ENCODE assay signal across 20 cellular contexts in the genomic region with DNA sequence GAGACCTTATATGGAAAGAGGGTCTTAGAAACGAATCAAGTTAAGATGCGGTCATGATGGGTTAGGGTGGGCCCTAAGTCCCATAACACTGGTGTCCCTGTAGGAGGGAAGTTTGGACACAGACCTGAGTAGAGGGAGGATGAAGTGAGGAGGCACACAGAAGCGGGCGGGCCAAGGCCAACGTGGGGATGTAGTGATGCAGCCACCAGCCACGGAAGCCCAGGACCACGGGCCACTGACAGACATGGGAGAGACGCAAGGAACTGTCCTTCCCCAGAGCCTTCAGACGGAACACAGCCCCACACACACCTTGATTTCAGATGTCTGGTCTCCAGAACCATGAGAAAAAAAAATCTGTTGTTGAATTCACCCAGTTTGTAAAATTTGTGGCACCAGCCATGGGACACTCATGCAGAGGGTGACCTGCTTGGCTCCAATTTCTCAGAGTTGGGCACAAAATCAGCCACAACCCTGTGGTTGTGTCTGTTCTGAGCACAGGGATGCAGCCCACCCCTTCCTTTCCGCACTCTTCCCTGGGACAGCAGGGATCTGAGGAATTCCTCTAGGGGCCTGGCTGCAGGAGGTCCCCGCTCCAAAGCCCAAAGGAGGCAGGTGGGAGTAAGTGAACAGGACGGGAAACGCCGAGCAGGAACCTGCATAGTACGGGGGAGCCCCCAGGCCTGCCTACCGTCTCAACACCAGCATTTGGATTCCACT.
"Had no signal": no experiment of that assay in that cellular context is flagged by ENCODE, and none has a peak within 500 bp of the region (broad histone marks: within the 10 kb centered on the region; RNA-seq: fewer than 3 reads in every experiment).

No MANE protein-coding gene starts in this region.

- H3K4me3 ChIP-seq: gastrocnemius medialis, heart left ventricle, mucosa of descending colon, tibial nerve, vagina had no signal

- ATAC-seq: esophagus mucosa, gastrocnemius medialis, heart left ventricle, left ventricle myocardium superior, natural killer cell had no signal

- H3K27ac Mint-ChIP-seq: activated CD4-positive, alpha-beta memory T cell treated with anti-CD3 and anti-CD28 coated beads, Interleukin-2, amount 10 ng/mL, durations not matched to agents 7 days and 5 days; activated naive CD4-positive, alpha-beta T cell treated with anti-CD3 and anti-CD28 coated beads for 36 hours; memory B cell; natural killer cell had no signal

- H3K4me1 ChIP-seq: gastrocnemius medialis, heart left ventricle, tibial nerve had no signal

- H3K36me3 ChIP-seq: gastrocnemius medialis, heart left ventricle, tibial nerve, vagina had no signal

- H3K27ac ChIP-seq: gastrocnemius medialis, heart left ventricle, parathyroid adenoma, vagina had no signal

- H3K79me2 ChIP-seq: parathyroid adenoma had no signal

- H3K9me3 Mint-ChIP-seq: activated CD4-positive, alpha-beta memory T cell treated with anti-CD3 and anti-CD28 coated beads, Interleukin-2, amount 10 ng/mL, durations not matched to agents 7 days and 5 days; immature natural killer cell; natural killer cell had no signal

- H3K36me3 Mint-ChIP-seq: brain, immature natural killer cell, natural killer cell had no signal

- H3K4me3 Mint-ChIP-seq: activated CD4-positive, alpha-beta memory T cell treated with anti-CD3 and anti-CD28 coated beads, Interleukin-2, amount 10 ng/mL, durations not matched to agents 7 days and 5 days; activated naive CD4-positive, alpha-beta T cell treated with anti-CD3 and anti-CD28 coated beads for 36 hours; activated T-cell treated with anti-CD3 and anti-CD28 coated beads, Interleukin-2, amount 50 U/mL, for 4 hours; brain; immature natural killer cell; memory B cell; natural killer cell had no signal

- FAIRE-seq: colon had no signal

- H3K27me3 ChIP-seq: gastrocnemius medialis, vagina had no signal

- H3K9me3 ChIP-seq: gastrocnemius medialis, mucosa of descending colon, vagina had no signal

- H3K9ac ChIP-seq: parathyroid adenoma had no signal

- H2AFZ ChIP-seq: parathyroid adenoma had no signal

- DNase-seq: activated CD4-positive, alpha-beta memory T cell treated with anti-CD3 and anti-CD28 coated beads, Interleukin-2, amount 10 ng/mL, durations not matched to agents 7 days and 5 days; activated CD4-positive, alpha-beta T cell treated with anti-CD3 and anti-CD28 coated beads for 48 hours; activated CD4-positive, CD25-positive, alpha-beta regulatory T cell; activated naive CD4-positive, alpha-beta T cell treated with anti-CD3 and anti-CD28 coated beads for 36 hours; activated T-cell treated with anti-CD3 and anti-CD28 coated beads, Interleukin-2, amount 50 U/mL, for 4 hours; central memory CD4-positive, alpha-beta T cell; gastrocnemius medialis; heart left ventricle; immature natural killer cell; left ventricle myocardium superior; natural killer cell; substantia nigra had no signal

- H3K4me1 Mint-ChIP-seq: brain, immature natural killer cell, memory B cell had no signal
